In the genomic region with DNA sequence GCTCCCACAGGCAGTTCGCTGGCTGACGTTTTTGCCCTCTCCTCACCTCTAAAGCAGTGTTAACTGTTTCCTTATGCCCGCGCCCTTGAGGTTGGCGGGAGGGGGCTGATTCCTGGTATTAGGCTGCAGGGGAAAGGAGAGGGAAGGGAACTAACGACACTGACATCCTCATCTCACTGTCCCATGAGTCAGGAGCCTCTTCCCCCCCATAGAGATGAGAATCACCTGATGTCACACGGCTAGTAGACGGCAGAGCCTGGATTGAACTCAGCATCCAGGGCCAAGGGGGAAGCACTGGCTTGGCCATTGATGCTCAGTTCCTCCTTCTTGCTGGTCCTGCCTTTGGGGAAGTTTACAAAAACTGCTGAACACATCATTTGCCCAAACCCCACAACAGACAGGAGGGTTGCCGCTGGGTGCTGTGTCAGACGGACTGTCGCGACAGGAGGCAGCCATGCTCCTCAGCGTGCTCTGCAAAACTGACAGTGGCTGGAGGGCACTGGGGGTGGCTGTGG, we compare ENCODE assay signal across 10 cellular contexts. TPM values are rescaled to one million over a fixed set of nuclear protein-coding genes. Genes with fewer than 3 reads are reported as not detected.
DNase-seq lines count a peak whose midpoint lies in the region; ATAC-seq and TF ChIP-seq lines count a peak whose summit lies in the region.
"Had no signal": no experiment of that assay in that cellular context is flagged by ENCODE, and none has a peak within 500 bp of the region (broad histone marks: within the 10 kb centered on the region; RNA-seq: fewer than 3 reads in every experiment).

No MANE protein-coding gene starts in this region.

- H3K79me2 ChIP-seq in OCI-LY7 (ENCODE audit: insufficient read depth, low read depth, low read length) (peaks cover 5% of the 10 kb centered on the region; the same call in 1 of the 2 replicates), smooth muscle cell (ENCODE audit: low read depth) (peaks cover 9% of the 10 kb centered on the region)

- H3K27ac ChIP-seq in CD8-positive, alpha-beta T cell (ENCODE audit: low read depth, low read length) = no peak overlapping the region
- H3K27ac ChIP-seq in OCI-LY7 (ENCODE audit: low read depth, low read length, poor library complexity, severe bottlenecking) = peak overlapping the region; percentile 83
- peak overlapping the region; percentile 5 for H3K27ac ChIP-seq in neuronal stem cell (replicated peaks; ENCODE audit: low read length)
- no peak overlapping the region for H3K27ac ChIP-seq in smooth muscle cell (ENCODE audit: low read depth)

- no peak overlapping the region for H2BK120ac ChIP-seq in neuronal stem cell (ENCODE audit: low read depth, low read length)

- H3K9me3 ChIP-seq in CD8-positive, alpha-beta T cell (ENCODE audit: low read length) = no peaks in the 10 kb centered on the region
- H3K9me3 ChIP-seq in OCI-LY7 (ENCODE audit: low read length) = no peaks in the 10 kb centered on the region
- H3K9me3 ChIP-seq in neuronal stem cell (replicated peaks in 1 of 2; ENCODE audit: control insufficient read depth in 2 of 2, insufficient read depth in 1 of 2, low read depth in 1 of 2, low read length in 2 of 2) = peaks cover 0 to 2% of the 10 kb centered on the region in 2 donors
- H3K9me3 ChIP-seq in smooth muscle cell (replicated peaks; ENCODE audit: low read depth) = no peaks in the 10 kb centered on the region

- H3K9me3 Mint-ChIP-seq in CD8-positive, alpha-beta T cell = no peaks in the 10 kb centered on the region

- peaks cover 18% of the 10 kb centered on the region for H3K36me3 Mint-ChIP-seq in CD8-positive, alpha-beta T cell

- no peak for TF ChIP-seq CTCF in CD8-positive, alpha-beta T cell (IDR thresholded peaks at IDR 0.05)
- TF ChIP-seq CTCF in OCI-LY7 (conservative IDR thresholded peaks at IDR 0.05; ENCODE audit: low read length) = no peak
- TF ChIP-seq CTCF in fibroblast of mammary gland (conservative IDR thresholded peaks at IDR 0.05; ENCODE audit: control insufficient read depth, insufficient read depth, low read depth, low read length) = no peak
- TF ChIP-seq CTCF in smooth muscle cell (IDR thresholded peaks at IDR 0.05; ENCODE audit: borderline replicate concordance, insufficient read depth, poor library complexity, severe bottlenecking) = no peak

- H4K20me1 ChIP-seq in OCI-LY7 (ENCODE audit: insufficient read depth, low read length) (no peaks in the 10 kb centered on the region), smooth muscle cell (ENCODE audit: low read depth) (peaks cover 21% of the 10 kb centered on the region)

- no peak for ATAC-seq in CD8-positive, alpha-beta T cell
- no peak for ATAC-seq in esophagus mucosa

- H3K9ac ChIP-seq in neuronal stem cell (ENCODE audit: low read depth, low read length, poor library complexity) = no peak overlapping the region
- H3K9ac ChIP-seq in smooth muscle cell (ENCODE audit: low read depth) = no peak overlapping the region

- no peak overlapping the region for H2AFZ ChIP-seq in OCI-LY7 (ENCODE audit: low read length)
- H2AFZ ChIP-seq in neuronal stem cell (ENCODE audit: low read length) = no peak overlapping the region
- no peak overlapping the region for H2AFZ ChIP-seq in smooth muscle cell (ENCODE audit: low read depth)

- H3K23ac ChIP-seq in neuronal stem cell (ENCODE audit: low read depth, low read length, poor library complexity) = no peak overlapping the region

- no peaks in the 10 kb centered on the region for H3K9me2 ChIP-seq in OCI-LY7 (ENCODE audit: insufficient read depth, low read length)

- WGBS in neuronal stem cell (ENCODE audit: extremely low coverage in 2 of 2, insufficient read length in 2 of 2, insufficient replicate concordance in 1 of 2), 2 donors = no CpG with 5 or more reads among the region's 13 CpGs
- 78% methylated on average over 13 of the region's 13 CpGs for WGBS in smooth muscle cell (ENCODE audit: low lambda C conversion rate)

- CTCF ChIA-PET in CD8-positive, alpha-beta T cell (lab: Charles Lee) = interaction anchor here (0.6 to 1.5 kb wide), 2 partner anchors 9 to 164 kb away, joined by 3 to 4 read pairs; no protein-coding TSS in a partner anchor
- CTCF ChIA-PET in OCI-LY7 (lab: Charles Lee; ENCODE audit: unreplicated experiment) = interaction anchor here (0.6 kb wide), 1 partner anchor 137 kb away, joined by 3 read pairs; no protein-coding TSS in a partner anchor

- H3K18ac ChIP-seq in neuronal stem cell (ENCODE audit: low read length) = peak overlapping the region; percentile 85

- no peaks in the 10 kb centered on the region for H3K27me3 Mint-ChIP-seq in CD8-positive, alpha-beta T cell (ENCODE audit: low read depth)

- H3K79me1 ChIP-seq in neuronal stem cell (ENCODE audit: low read depth, low read length) = peaks cover 25% of the 10 kb centered on the region

- H2BK5ac ChIP-seq in neuronal stem cell (ENCODE audit: low read length) = no peak overlapping the region

- H3K4me1 Mint-ChIP-seq in CD8-positive, alpha-beta T cell (ENCODE audit: low read depth) = peaks cover 33% of the 10 kb centered on the region

- no peaks in the 10 kb centered on the region for H3K36me3 ChIP-seq in CD8-positive, alpha-beta T cell (ENCODE audit: insufficient read depth, low read length)
- H3K36me3 ChIP-seq in OCI-LY7 (ENCODE audit: insufficient read depth, low read length) = peaks cover 9% of the 10 kb centered on the region; the same call in 1 of the 2 replicates
- H3K36me3 ChIP-seq in neuronal stem cell (replicated peaks in 1 of 2; ENCODE audit: control insufficient read depth in 2 of 2, insufficient read depth in 2 of 2, low read length in 2 of 2) = peaks cover 12 to 20% of the 10 kb centered on the region in 2 donors
- no peaks in the 10 kb centered on the region for H3K36me3 ChIP-seq in smooth muscle cell (ENCODE audit: low read depth)

- intact Hi-C loops in CD8-positive, alpha-beta T cell (cut with DNase I, micrococcal nuclease) = no loop called here
- intact Hi-C loops in OCI-LY7 (cut with micrococcal nuclease; ENCODE audit: unreplicated experiment) = no loop called here

- no peak overlapping the region for H4K91ac ChIP-seq in neuronal stem cell (ENCODE audit: low read depth, low read length, poor library complexity)

- peak overlapping the region; percentile 11 for H2BK15ac ChIP-seq in neuronal stem cell (ENCODE audit: low read length)

- no peak overlapping the region for H3K4me3 Mint-ChIP-seq in CD8-positive, alpha-beta T cell

- H3F3A ChIP-seq in smooth muscle cell (ENCODE audit: low read depth) = no peaks in the 10 kb centered on the region

- BruUV-seq in OCI-LY7 (replicated peaks; lab: Mats Ljungman, UMichigan) = no TSS peak

- H3K27me3 ChIP-seq in CD8-positive, alpha-beta T cell (ENCODE audit: insufficient read depth, low read length) = no peaks in the 10 kb centered on the region
- H3K27me3 ChIP-seq in neuronal stem cell (ENCODE audit: control insufficient read depth in 3 of 3, insufficient read depth in 3 of 3, low read depth in 1 of 3, low read length in 3 of 3) = no peaks in the 10 kb centered on the region
- no peaks in the 10 kb centered on the region for H3K27me3 ChIP-seq in smooth muscle cell (ENCODE audit: low read depth)

- no peak overlapping the region for H3K4ac ChIP-seq in neuronal stem cell (ENCODE audit: low read length)

- no peak for DNase-seq in CD8-positive, alpha-beta T cell
- DNase-seq in OCI-LY7 (ENCODE audit: low spot score) (no peak), fibroblast of mammary gland (ENCODE audit: low read depth) (peak; percentile 10), neuronal stem cell (ENCODE audit: low spot score) (no peak), T-helper 1 cell (no peak), AG20443 (ENCODE audit: low spot score) (no peak), smooth muscle cell (lab: John Stamatoyannopoulos, UW; ENCODE audit: unreplicated experiment) (no peak)
- DNase-seq: NCI-H1048, posterior cingulate gyrus had no signal

- POLR2A ChIA-PET in CD8-positive, alpha-beta T cell (lab: Charles Lee) = no interaction called here
- POLR2A ChIA-PET in OCI-LY7 (lab: Charles Lee) = interaction anchor here (0.6 to 1.3 kb wide), 2 partner anchors 29 to 69 kb away, joined by 3 read pairs; no protein-coding TSS in a partner anchor

- no peak overlapping the region for H3K4me3 ChIP-seq in CD8-positive, alpha-beta T cell (ENCODE audit: low read depth, low read length)
- no peak overlapping the region for H3K4me3 ChIP-seq in OCI-LY7 (ENCODE audit: low read depth, low read length, poor library complexity, severe bottlenecking)
- H3K4me3 ChIP-seq in fibroblast of mammary gland (ENCODE audit: control insufficient read depth, low read depth, low read length) = no peak overlapping the region
- no peak overlapping the region for H3K4me3 ChIP-seq in neuronal stem cell (ENCODE audit: low read length in 2 of 2)
- no peak overlapping the region for H3K4me3 ChIP-seq in smooth muscle cell

- H4K8ac ChIP-seq in neuronal stem cell (ENCODE audit: low read depth, low read length) = no peak overlapping the region

- H2BK12ac ChIP-seq in neuronal stem cell (ENCODE audit: low read length) = no peak overlapping the region

- H3K4me2 ChIP-seq in OCI-LY7 (ENCODE audit: low read length) (peak overlapping the region; percentile 76), neuronal stem cell (ENCODE audit: insufficient read depth, low read length, poor library complexity, severe bottlenecking) (no peak overlapping the region), smooth muscle cell (no peak overlapping the region)

- H3K14ac ChIP-seq in neuronal stem cell (ENCODE audit: low read length) = no peak overlapping the region

- peak overlapping the region; percentile 18 for H3K27ac Mint-ChIP-seq in CD8-positive, alpha-beta T cell

- H3K4me1 ChIP-seq in CD8-positive, alpha-beta T cell (ENCODE audit: insufficient read depth, low read length) = peaks cover 28% of the 10 kb centered on the region
- H3K4me1 ChIP-seq in OCI-LY7 (ENCODE audit: insufficient read depth, low read length, poor library complexity, severe bottlenecking) (peaks cover 55% of the 10 kb centered on the region), neuronal stem cell (ENCODE audit: control insufficient read depth in 2 of 2, insufficient read depth in 1 of 2, low read depth in 1 of 2, low read length in 2 of 2) (peaks cover 30 to 37% of the 10 kb centered on the region in 2 donors), smooth muscle cell (ENCODE audit: low read depth) (peaks cover 18% of the 10 kb centered on the region)

- peak overlapping the region; percentile 53 for H2AK5ac ChIP-seq in neuronal stem cell (ENCODE audit: low read depth, low read length)

RNA-seq across cellular contexts. Expression of a gene that starts 38.5 kb away (rescaled TPM):
- total RNA-seq in CD8-positive, alpha-beta T cell = 10 to 100 TPM; 41.5 to 42.2 TPM
- total RNA-seq in OCI-LY7 (2014; rRNA removed; shearing (Covaris generic)) = 204 and 220 TPM in 2 replicates
- total RNA-seq in OCI-LY7 (2022) = 216 and 224 TPM in 2 replicates
- 111 TPM for polyA plus RNA-seq in neuronal stem cell (2013, experiment 1 of 2)
- polyA plus RNA-seq in neuronal stem cell (2013, experiment 2 of 2) = 110 TPM
- total RNA-seq in esophagus mucosa = 114 TPM
- total RNA-seq in smooth muscle cell = 67.9 and 82.9 TPM in 2 replicates
- polyA plus RNA-seq in smooth muscle cell = 265 and 278 TPM in 2 replicates

Comparison
In these comparisons a context has a peak if more than half of its experiments do, and no peak if none do; other contexts are left out.
1. H3K27ac ChIP-seq: peak in OCI-LY7 (single experiment) and neuronal stem cell (single experiment); none in CD8-positive, alpha-beta T cell (single experiment) and smooth muscle cell (single experiment).